17 cellular contexts compared by ENCODE assay signal in genomic region chr1:8389962-8390535, GRCh38.
DNase-seq lines count a peak whose midpoint lies in the region; ATAC-seq and TF ChIP-seq lines count a peak whose summit lies in the region.
"Had no signal": no experiment of that assay in that cellular context is flagged by ENCODE, and none has a peak within 500 bp of the region (broad histone marks: within the 10 kb centered on the region; RNA-seq: fewer than 3 reads in every experiment).

No MANE protein-coding gene starts in this region.

- TF ChIP-seq RAD21 in IMR-90 (IDR thresholded peaks at IDR 0.05; ENCODE audit: low read length) = no peak

- peak overlapping the region; percentile 2 for H3K27ac Mint-ChIP-seq in activated CD4-positive, alpha-beta T cell treated with anti-CD3 and anti-CD28 coated beads, Interleukin-2, amount 10 ng/mL, durations not matched to agents 24 days and 14 days
- peak overlapping the region; percentile 50 for H3K27ac Mint-ChIP-seq in activated naive CD8-positive, alpha-beta T cell
- H3K27ac Mint-ChIP-seq in Calu3 (ENCODE audit: unreplicated experiment) = no peak overlapping the region

- H3K4me1 ChIP-seq in IMR-90 (ENCODE audit: control insufficient read depth, insufficient read depth, low read length) = peaks cover 13% of the 10 kb centered on the region
- H3K4me1 ChIP-seq in neutrophil (ENCODE audit: control insufficient read depth in 1 of 2, insufficient read depth in 1 of 2, low read depth in 1 of 2, low read length in 1 of 2) = peaks cover 71 to 75% of the 10 kb centered on the region in 2 experiments

- H2AK5ac ChIP-seq in IMR-90 (ENCODE audit: low read depth, low read length) = no peak overlapping the region

- H3K27ac ChIP-seq in IMR-90 (ENCODE audit: insufficient read depth, low read length) (no peak overlapping the region), neutrophil (peak overlapping the region; percentile 61)

- H3K18ac ChIP-seq in IMR-90 (ENCODE audit: low read depth, low read length) = no peak overlapping the region

- H2BK120ac ChIP-seq in IMR-90 (ENCODE audit: low read depth, low read length) = no peak overlapping the region

- H2AK9ac ChIP-seq in IMR-90 (replicated peaks; ENCODE audit: low read depth, low read length, poor library complexity) = no peak overlapping the region

- ATAC-seq in IMR-90 (ENCODE audit: low read depth) (no peak), HG03175 (IDR thresholded peaks at IDR 0.05; ENCODE audit: unreplicated experiment) (no peak)
- ATAC-seq: HepG2 had no signal

- dilution Hi-C loops in IMR-90 (cut with HindIII; ENCODE audit: low sequenced_read_pairs, unreplicated experiment) = no loop called here

- no peak overlapping the region for H3K9ac ChIP-seq in IMR-90 (ENCODE audit: low read depth, low read length)

- H3K9me3 Mint-ChIP-seq in activated CD4-positive, alpha-beta T cell treated with anti-CD3 and anti-CD28 coated beads, Interleukin-2, amount 10 ng/mL, durations not matched to agents 24 days and 14 days = no peaks in the 10 kb centered on the region
- H3K9me3 Mint-ChIP-seq in activated naive CD8-positive, alpha-beta T cell (ENCODE audit: low read depth) = no peaks in the 10 kb centered on the region
- H3K9me3 Mint-ChIP-seq in Calu3 (ENCODE audit: low read depth, unreplicated experiment) = no peaks in the 10 kb centered on the region
- H3K9me3 Mint-ChIP-seq: HFFc6 had no signal

- no peak for TF ChIP-seq CTCF in IMR-90 (conservative IDR thresholded peaks at IDR 0.05; ENCODE audit: low read depth, low read length)
- TF ChIP-seq CTCF in neutrophil (IDR thresholded peaks at IDR 0.05) = no peak
- no peak for TF ChIP-seq CTCF in Calu3 (IDR thresholded peaks at IDR 0.05; ENCODE audit: unreplicated experiment)

- peak overlapping the region; percentile 29; the same call in 1 of the 2 replicates for H3K4ac ChIP-seq in IMR-90 (ENCODE audit: low read depth, low read length)

- peak; percentile 61 for DNase-seq in activated CD4-positive, alpha-beta T cell treated with anti-CD3 and anti-CD28 coated beads, Interleukin-2, amount 10 ng/mL, durations not matched to agents 24 days and 14 days
- DNase-seq in activated CD4-positive, alpha-beta T cell treated with anti-CD3 and anti-CD28 coated beads, Interleukin-2, amount 50 U/mL, for 4 hours = no peak
- no peak for DNase-seq in IMR-90
- DNase-seq in nucleus accumbens (lab: John Stamatoyannopoulos, UW) = no peak
- no peak for DNase-seq in Calu3
- DNase-seq: activated gamma-delta T cell treated with Interleukin-2 at 50 U/mL for 16 hours, HFFc6, NCI-H2029 treated with DMSO at 0.1 percent for 48 hours, NCI-H526, stomach had no signal

- H3K56ac ChIP-seq in IMR-90 (ENCODE audit: extremely low read depth, insufficient read depth, low read length) = no peak overlapping the region

- 100% methylated on average over 1 of the region's 7 CpGs; no CpG with 5 or more reads in 1 of the 2 experiments for WGBS in IMR-90 (ENCODE audit: extremely low coverage in 2 of 2, insufficient read length in 1 of 2), 2 experiments

- POLR2A ChIA-PET in IMR-90 (lab: Charles Lee; ENCODE audit: unreplicated experiment) = no interaction called here

- intact Hi-C loops in activated CD4-positive, alpha-beta T cell treated with anti-CD3 and anti-CD28 coated beads, Interleukin-2, amount 10 ng/mL, durations not matched to agents 24 days and 14 days (cut with micrococcal nuclease) = no loop called here
- intact Hi-C loops in IMR-90 (cut with micrococcal nuclease) = no loop called here
- intact Hi-C loops in Calu3 (cut with micrococcal nuclease; ENCODE audit: unreplicated experiment) = no loop called here

- peaks cover 44 to 79% of the 10 kb centered on the region in 2 experiments for H3K79me1 ChIP-seq in IMR-90 (ENCODE audit: low read depth in 1 of 2, low read length in 2 of 2)

- in situ Hi-C loops in IMR-90 (cut with MboI; ENCODE audit: low sequenced_read_pairs) = no loop called here

- peaks cover 47% of the 10 kb centered on the region for H4K20me1 ChIP-seq in IMR-90 (ENCODE audit: insufficient read depth, low read length)

- no peak overlapping the region for H4K91ac ChIP-seq in IMR-90 (ENCODE audit: insufficient read depth, low read depth, low read length)

- H3K9me3 ChIP-seq in IMR-90 (ENCODE audit: control insufficient read depth, insufficient read depth, low read length) (no peaks in the 10 kb centered on the region), neutrophil (no peaks in the 10 kb centered on the region)
- H3K9me3 ChIP-seq: breast epithelium, stomach, uterus had no signal

- no peak overlapping the region for H3K4me3 Mint-ChIP-seq in activated CD4-positive, alpha-beta T cell treated with anti-CD3 and anti-CD28 coated beads, Interleukin-2, amount 10 ng/mL, durations not matched to agents 24 days and 14 days
- no peak overlapping the region for H3K4me3 Mint-ChIP-seq in activated naive CD8-positive, alpha-beta T cell
- H3K4me3 Mint-ChIP-seq in Calu3 (ENCODE audit: low read depth, unreplicated experiment) = no peak overlapping the region
- H3K4me3 Mint-ChIP-seq: CD14-positive monocyte, HFFc6 had no signal

- no peak overlapping the region for H2BK5ac ChIP-seq in IMR-90 (ENCODE audit: low read depth, low read length, poor library complexity, severe bottlenecking)

- H3K36me3 Mint-ChIP-seq in activated CD4-positive, alpha-beta T cell treated with anti-CD3 and anti-CD28 coated beads, Interleukin-2, amount 10 ng/mL, durations not matched to agents 24 days and 14 days (ENCODE audit: low read depth) = peaks cover 37% of the 10 kb centered on the region
- peaks cover 13% of the 10 kb centered on the region for H3K36me3 Mint-ChIP-seq in activated naive CD8-positive, alpha-beta T cell
- no peaks in the 10 kb centered on the region for H3K36me3 Mint-ChIP-seq in Calu3 (ENCODE audit: insufficient read depth, unreplicated experiment)

- no peak overlapping the region for H2BK20ac ChIP-seq in IMR-90 (ENCODE audit: low read depth, low read length)

- H3K27me3 Mint-ChIP-seq in activated CD4-positive, alpha-beta T cell treated with anti-CD3 and anti-CD28 coated beads, Interleukin-2, amount 10 ng/mL, durations not matched to agents 24 days and 14 days = no peaks in the 10 kb centered on the region
- no peaks in the 10 kb centered on the region for H3K27me3 Mint-ChIP-seq in activated naive CD8-positive, alpha-beta T cell
- no peaks in the 10 kb centered on the region for H3K27me3 Mint-ChIP-seq in Calu3 (ENCODE audit: unreplicated experiment)

- H2BK15ac ChIP-seq in IMR-90 (ENCODE audit: low read depth, low read length) = no peak overlapping the region; the same call in 2 of the 3 replicates

- H3K9me1 ChIP-seq in IMR-90 (ENCODE audit: insufficient read depth, low read length) = peaks cover 41% of the 10 kb centered on the region

- no peak overlapping the region for H4K5ac ChIP-seq in IMR-90 (ENCODE audit: low read depth, low read length)

- H4K8ac ChIP-seq in IMR-90 (ENCODE audit: low read depth in 2 of 2, low read length in 2 of 2) = no peak overlapping the region

- H3K4me1 Mint-ChIP-seq in activated CD4-positive, alpha-beta T cell treated with anti-CD3 and anti-CD28 coated beads, Interleukin-2, amount 10 ng/mL, durations not matched to agents 24 days and 14 days = peaks cover 37% of the 10 kb centered on the region
- H3K4me1 Mint-ChIP-seq in activated naive CD8-positive, alpha-beta T cell (ENCODE audit: low read depth) = peaks cover 74% of the 10 kb centered on the region
- peaks cover 40% of the 10 kb centered on the region for H3K4me1 Mint-ChIP-seq in Calu3 (ENCODE audit: low read depth, unreplicated experiment)

- BruUV-seq in IMR-90 (replicated peaks; lab: Mats Ljungman, UMichigan) (no TSS peak), Calu3 (replicated peaks; lab: Mats Ljungman, UMichigan) (no TSS peak)

- H3K4me3 ChIP-seq in IMR-90 (ENCODE audit: insufficient read depth, low read depth, low read length) = no peak overlapping the region
- H3K4me3 ChIP-seq in neutrophil (ENCODE audit: low read depth in 1 of 2, low read length in 1 of 2) = no peak overlapping the region
- H3K4me3 ChIP-seq: breast epithelium, stomach, uterus had no signal

- no peak overlapping the region for H2AFZ ChIP-seq in IMR-90 (replicated peaks; ENCODE audit: low read length, poor library complexity)

- no peak overlapping the region for H3K14ac ChIP-seq in IMR-90 (replicated peaks; ENCODE audit: low read depth, low read length)

- TF ChIP-seq POLR2A in IMR-90 (IDR thresholded peaks at IDR 0.05; ENCODE audit: low read depth, low read length) = no peak

- CTCF ChIA-PET in IMR-90 (lab: Yijun Ruan, JAX) (no interaction called here), Calu3 (lab: Charles Lee) (no interaction called here)

- H3K4me2 ChIP-seq in IMR-90 (ENCODE audit: low read depth, low read length) = no peak overlapping the region

- no peaks in the 10 kb centered on the region for H3K27me3 ChIP-seq in IMR-90 (ENCODE audit: control insufficient read depth, insufficient read depth, low read length)
- no peaks in the 10 kb centered on the region for H3K27me3 ChIP-seq in neutrophil
- H3K27me3 ChIP-seq: breast epithelium, stomach, uterus had no signal

- peaks cover 37% of the 10 kb centered on the region for H3K36me3 ChIP-seq in IMR-90 (ENCODE audit: control insufficient read depth, insufficient read depth, low read length)
- peaks cover 38% of the 10 kb centered on the region for H3K36me3 ChIP-seq in neutrophil
- H3K36me3 ChIP-seq: breast epithelium, uterus had no signal

- no peak overlapping the region for H3K23ac ChIP-seq in IMR-90 (ENCODE audit: low read depth, low read length)

TF ChIP-seq in IMR-90, 13 proteins besides CTCF, POLR2A, EP300 and RAD21 (continues in another document):
- no peak for TF ChIP-seq CEBPB (IDR thresholded peaks at IDR 0.05; ENCODE audit: low read depth, low read length)
- TF ChIP-seq RFX5 (IDR thresholded peaks at IDR 0.05; ENCODE audit: low read depth, low read length) = no peak
- TF ChIP-seq MAFK (IDR thresholded peaks at IDR 0.05; ENCODE audit: low read depth, low read length) = no peak
- no peak for TF ChIP-seq CHD1 (IDR thresholded peaks at IDR 0.05; ENCODE audit: low read depth, low read length)
- TF ChIP-seq MAZ (IDR thresholded peaks at IDR 0.05; ENCODE audit: borderline replicate concordance, low read depth, low read length) = no peak
- TF ChIP-seq MXI1 (IDR thresholded peaks at IDR 0.05; ENCODE audit: borderline replicate concordance, low read depth, low read length) = no peak
- TF ChIP-seq USF2 (IDR thresholded peaks at IDR 0.05; ENCODE audit: low read depth, low read length) = no peak
- TF ChIP-seq SMC3 (IDR thresholded peaks at IDR 0.05; ENCODE audit: low read depth, low read length) = no peak
- no peak for TF ChIP-seq BHLHE40 (IDR thresholded peaks at IDR 0.05; ENCODE audit: low read depth, low read length)
